1 cellular context compared by ENCODE assay signal in the genomic region with DNA sequence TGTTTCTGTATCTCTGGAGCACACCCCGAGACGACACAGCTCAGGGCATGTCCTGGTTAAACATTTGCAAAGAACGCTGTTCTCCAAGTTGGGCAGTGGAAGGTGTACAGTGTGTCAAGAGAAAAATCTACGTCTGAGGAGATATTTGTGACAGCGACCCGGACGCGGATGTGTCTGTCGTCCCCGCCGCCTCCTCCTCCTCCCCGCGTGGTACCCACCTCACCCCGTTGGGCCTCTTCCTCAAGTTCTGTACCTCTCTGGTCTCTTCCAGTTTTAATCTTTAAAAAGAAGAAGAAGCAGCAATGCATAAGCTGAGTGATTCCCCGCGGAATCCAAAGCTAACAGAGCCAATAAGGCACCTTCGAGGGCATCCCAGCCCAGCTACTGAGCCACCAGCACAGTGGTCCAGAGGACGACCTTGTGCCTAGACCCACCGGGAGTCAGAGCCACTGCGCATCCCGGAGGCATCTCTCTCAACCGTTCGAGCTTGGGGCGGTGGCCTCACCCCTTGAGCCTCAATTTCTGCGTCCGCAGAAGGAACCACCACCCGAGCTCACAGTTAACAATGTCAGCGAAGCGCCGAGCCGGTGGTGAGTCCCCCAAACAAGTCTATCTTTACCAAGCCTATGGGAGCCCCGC.
A peak's percentile ranks its signal among the peaks of the same experiment; 100 is the strongest.
TF ChIP-seq lines count a peak whose summit lies in the region.

No MANE protein-coding gene starts in this region.

TF ChIP-seq in K562, 482 proteins besides CTCF, POLR2A, EP300 and RAD21 (continued from another document):
- TF ChIP-seq, protein P1, sequence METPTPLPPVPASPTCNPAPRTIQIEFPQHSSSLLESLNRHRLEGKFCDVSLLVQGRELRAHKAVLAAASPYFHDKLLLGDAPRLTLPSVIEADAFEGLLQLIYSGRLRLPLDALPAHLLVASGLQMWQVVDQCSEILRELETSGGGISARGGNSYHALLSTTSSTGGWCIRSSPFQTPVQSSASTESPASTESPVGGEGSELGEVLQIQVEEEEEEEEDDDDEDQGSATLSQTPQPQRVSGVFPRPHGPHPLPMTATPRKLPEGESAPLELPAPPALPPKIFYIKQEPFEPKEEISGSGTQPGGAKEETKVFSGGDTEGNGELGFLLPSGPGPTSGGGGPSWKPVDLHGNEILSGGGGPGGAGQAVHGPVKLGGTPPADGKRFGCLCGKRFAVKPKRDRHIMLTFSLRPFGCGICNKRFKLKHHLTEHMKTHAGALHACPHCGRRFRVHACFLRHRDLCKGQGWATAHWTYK (CRISPR knock-in tag; IDR thresholded peaks at IDR 0.05), result 0 out of 2 replicates have a peak, but pooled peaks have one; percentile 71
- no peak for TF ChIP-seq SRSF3 (IDR thresholded peaks at IDR 0.05; ENCODE audit: insufficient read depth, low read length)
- TF ChIP-seq DMBX1 (CRISPR knock-in tag; IDR thresholded peaks at IDR 0.05; ENCODE audit: borderline replicate concordance), result 0 out of 2 replicates have a peak, but pooled peaks have one; percentile 21
- 0 out of 2 replicates have a peak, but pooled peaks have one; percentile 52 for TF ChIP-seq NBN (IDR thresholded peaks at IDR 0.05; ENCODE audit: low read depth)
- no peak for TF ChIP-seq RUNX1 (IDR thresholded peaks at IDR 0.05; ENCODE audit: low read depth)
- TF ChIP-seq GABPB1 (CRISPR knock-in tag; IDR thresholded peaks at IDR 0.05), result no peak
- TF ChIP-seq, protein P2, sequence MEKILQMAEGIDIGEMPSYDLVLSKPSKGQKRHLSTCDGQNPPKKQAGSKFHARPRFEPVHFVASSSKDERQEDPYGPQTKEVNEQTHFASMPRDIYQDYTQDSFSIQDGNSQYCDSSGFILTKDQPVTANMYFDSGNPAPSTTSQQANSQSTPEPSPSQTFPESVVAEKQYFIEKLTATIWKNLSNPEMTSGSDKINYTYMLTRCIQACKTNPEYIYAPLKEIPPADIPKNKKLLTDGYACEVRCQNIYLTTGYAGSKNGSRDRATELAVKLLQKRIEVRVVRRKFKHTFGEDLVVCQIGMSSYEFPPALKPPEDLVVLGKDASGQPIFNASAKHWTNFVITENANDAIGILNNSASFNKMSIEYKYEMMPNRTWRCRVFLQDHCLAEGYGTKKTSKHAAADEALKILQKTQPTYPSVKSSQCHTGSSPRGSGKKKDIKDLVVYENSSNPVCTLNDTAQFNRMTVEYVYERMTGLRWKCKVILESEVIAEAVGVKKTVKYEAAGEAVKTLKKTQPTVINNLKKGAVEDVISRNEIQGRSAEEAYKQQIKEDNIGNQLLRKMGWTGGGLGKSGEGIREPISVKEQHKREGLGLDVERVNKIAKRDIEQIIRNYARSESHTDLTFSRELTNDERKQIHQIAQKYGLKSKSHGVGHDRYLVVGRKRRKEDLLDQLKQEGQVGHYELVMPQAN (IDR thresholded peaks at IDR 0.05; ENCODE audit: borderline replicate concordance), result no peak
- TF ChIP-seq ZNF589 (CRISPR knock-in tag; IDR thresholded peaks at IDR 0.05; ENCODE audit: low read depth), result no peak
- no peak for TF ChIP-seq BHLHE40 (IDR thresholded peaks at IDR 0.05; ENCODE audit: low read length)
- no peak for TF ChIP-seq ZBED1 (IDR thresholded peaks at IDR 0.05)
- 0 out of 2 replicates have a peak, but pooled peaks have one; percentile 32 for TF ChIP-seq OTX1 (CRISPR knock-in tag; IDR thresholded peaks at IDR 0.05)
- TF ChIP-seq HMG20A (CRISPR knock-in tag; conservative IDR thresholded peaks at IDR 0.05), result 0 out of 2 replicates have a peak, but pooled peaks have one; percentile 20
- TF ChIP-seq CAMTA2 (CRISPR knock-in tag; conservative IDR thresholded peaks at IDR 0.05), result no peak
- TF ChIP-seq, protein P3, sequence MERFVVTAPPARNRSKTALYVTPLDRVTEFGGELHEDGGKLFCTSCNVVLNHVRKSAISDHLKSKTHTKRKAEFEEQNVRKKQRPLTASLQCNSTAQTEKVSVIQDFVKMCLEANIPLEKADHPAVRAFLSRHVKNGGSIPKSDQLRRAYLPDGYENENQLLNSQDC (CRISPR knock-in tag; IDR thresholded peaks at IDR 0.05), result 0 out of 2 replicates have a peak, but pooled peaks have one; percentile 75
- TF ChIP-seq, protein P4, sequence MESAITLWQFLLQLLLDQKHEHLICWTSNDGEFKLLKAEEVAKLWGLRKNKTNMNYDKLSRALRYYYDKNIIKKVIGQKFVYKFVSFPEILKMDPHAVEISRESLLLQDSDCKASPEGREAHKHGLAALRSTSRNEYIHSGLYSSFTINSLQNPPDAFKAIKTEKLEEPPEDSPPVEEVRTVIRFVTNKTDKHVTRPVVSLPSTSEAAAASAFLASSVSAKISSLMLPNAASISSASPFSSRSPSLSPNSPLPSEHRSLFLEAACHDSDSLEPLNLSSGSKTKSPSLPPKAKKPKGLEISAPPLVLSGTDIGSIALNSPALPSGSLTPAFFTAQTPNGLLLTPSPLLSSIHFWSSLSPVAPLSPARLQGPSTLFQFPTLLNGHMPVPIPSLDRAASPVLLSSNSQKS (CRISPR knock-in tag; IDR thresholded peaks at IDR 0.05), result 0 out of 2 replicates have a peak, but pooled peaks have one; percentile 49
- no peak for TF ChIP-seq ZNF77 (CRISPR knock-in tag; IDR thresholded peaks at IDR 0.05)
- TF ChIP-seq ZNF263 (CRISPR knock-in tag; IDR thresholded peaks at IDR 0.05; ENCODE audit: borderline replicate concordance), result peak; percentile 22; the same call in 1 of the 2 replicates
- 0 out of 2 replicates have a peak, but pooled peaks have one; percentile 32 for TF ChIP-seq SMARCE1 (IDR thresholded peaks at IDR 0.05)
- TF ChIP-seq TRIM28 (IDR thresholded peaks at IDR 0.05), result 0 out of 2 replicates have a peak, but pooled peaks have one; percentile 20
- TF ChIP-seq, protein P5, sequence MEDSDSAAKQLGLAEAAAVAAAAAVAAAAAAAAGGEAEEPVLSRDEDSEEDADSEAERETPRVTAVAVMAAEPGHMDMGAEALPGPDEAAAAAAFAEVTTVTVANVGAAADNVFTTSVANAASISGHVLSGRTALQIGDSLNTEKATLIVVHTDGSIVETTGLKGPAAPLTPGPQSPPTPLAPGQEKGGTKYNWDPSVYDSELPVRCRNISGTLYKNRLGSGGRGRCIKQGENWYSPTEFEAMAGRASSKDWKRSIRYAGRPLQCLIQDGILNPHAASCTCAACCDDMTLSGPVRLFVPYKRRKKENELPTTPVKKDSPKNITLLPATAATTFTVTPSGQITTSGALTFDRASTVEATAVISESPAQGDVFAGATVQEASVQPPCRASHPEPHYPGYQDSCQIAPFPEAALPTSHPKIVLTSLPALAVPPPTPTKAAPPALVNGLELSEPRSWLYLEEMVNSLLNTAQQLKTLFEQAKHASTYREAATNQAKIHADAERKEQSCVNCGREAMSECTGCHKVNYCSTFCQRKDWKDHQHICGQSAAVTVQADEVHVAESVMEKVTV (CRISPR knock-in tag; IDR thresholded peaks at IDR 0.05), result 0 out of 2 replicates have a peak, but pooled peaks have one; percentile 35
- TF ChIP-seq, protein P6, sequence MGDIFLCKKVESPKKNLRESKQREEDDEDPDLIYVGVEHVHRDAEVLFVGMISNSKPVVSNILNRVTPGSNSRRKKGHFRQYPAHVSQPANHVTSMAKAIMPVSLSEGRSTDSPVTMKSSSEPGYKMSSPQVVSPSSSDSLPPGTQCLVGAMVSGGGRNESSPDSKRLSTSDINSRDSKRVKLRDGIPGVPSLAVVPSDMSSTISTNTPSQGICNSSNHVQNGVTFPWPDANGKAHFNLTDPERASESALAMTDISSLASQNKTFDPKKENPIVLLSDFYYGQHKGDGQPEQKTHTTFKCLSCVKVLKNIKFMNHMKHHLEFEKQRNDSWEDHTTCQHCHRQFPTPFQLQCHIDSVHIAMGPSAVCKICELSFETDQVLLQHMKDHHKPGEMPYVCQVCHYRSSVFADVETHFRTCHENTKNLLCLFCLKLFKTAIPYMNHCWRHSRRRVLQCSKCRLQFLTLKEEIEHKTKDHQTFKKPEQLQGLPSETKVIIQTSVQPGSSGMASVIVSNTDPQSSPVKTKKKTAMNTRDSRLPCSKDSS (IDR thresholded peaks at IDR 0.05; ENCODE audit: low read depth, partially characterized antibody), result no peak
- 0 out of 2 replicates have a peak, but pooled peaks have one; percentile 19 for TF ChIP-seq MIER1 (IDR thresholded peaks at IDR 0.05; ENCODE audit: low read depth)
- no peak for TF ChIP-seq SMARCA4 (IDR thresholded peaks at IDR 0.05)
- no peak for TF ChIP-seq DNMT1 (IDR thresholded peaks at IDR 0.05)
- TF ChIP-seq ZNF785 (CRISPR knock-in tag; IDR thresholded peaks at IDR 0.05), result no peak
- no peak for TF ChIP-seq ZNF780A (CRISPR knock-in tag; IDR thresholded peaks at IDR 0.05)
- peak; percentile 83 for TF ChIP-seq ERF (CRISPR knock-in tag; IDR thresholded peaks at IDR 0.05)
- TF ChIP-seq BACH1 (tag; IDR thresholded peaks at IDR 0.05), result no peak
- TF ChIP-seq TOE1 (IDR thresholded peaks at IDR 0.05; ENCODE audit: borderline replicate concordance), result no peak
- TF ChIP-seq TOE1 (CRISPR knock-in tag; IDR thresholded peaks at IDR 0.05; ENCODE audit: borderline replicate concordance, low read depth), result no peak
- no peak; the same call in 1 of the 2 replicates for TF ChIP-seq ZNF324 (CRISPR knock-in tag; IDR thresholded peaks at IDR 0.05)
- no peak for TF ChIP-seq MBD2 (IDR thresholded peaks at IDR 0.05; ENCODE audit: borderline replicate concordance, low read depth)
- TF ChIP-seq, protein P7, sequence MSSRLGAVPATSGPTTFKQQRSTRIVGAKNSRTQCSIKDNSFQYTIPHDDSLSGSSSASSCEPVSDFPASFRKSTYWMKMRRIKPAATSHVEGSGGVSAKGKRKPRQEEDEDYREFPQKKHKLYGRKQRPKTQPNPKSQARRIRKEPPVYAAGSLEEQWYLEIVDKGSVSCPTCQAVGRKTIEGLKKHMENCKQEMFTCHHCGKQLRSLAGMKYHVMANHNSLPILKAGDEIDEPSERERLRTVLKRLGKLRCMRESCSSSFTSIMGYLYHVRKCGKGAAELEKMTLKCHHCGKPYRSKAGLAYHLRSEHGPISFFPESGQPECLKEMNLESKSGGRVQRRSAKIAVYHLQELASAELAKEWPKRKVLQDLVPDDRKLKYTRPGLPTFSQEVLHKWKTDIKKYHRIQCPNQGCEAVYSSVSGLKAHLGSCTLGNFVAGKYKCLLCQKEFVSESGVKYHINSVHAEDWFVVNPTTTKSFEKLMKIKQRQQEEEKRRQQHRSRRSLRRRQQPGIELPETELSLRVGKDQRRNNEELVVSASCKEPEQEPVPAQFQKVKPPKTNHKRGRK (tag; IDR thresholded peaks at IDR 0.05), result no peak
- no peak for TF ChIP-seq SMC3 (conservative IDR thresholded peaks at IDR 0.05; ENCODE audit: insufficient read depth, low read depth, low read length)
- TF ChIP-seq, protein P8, sequence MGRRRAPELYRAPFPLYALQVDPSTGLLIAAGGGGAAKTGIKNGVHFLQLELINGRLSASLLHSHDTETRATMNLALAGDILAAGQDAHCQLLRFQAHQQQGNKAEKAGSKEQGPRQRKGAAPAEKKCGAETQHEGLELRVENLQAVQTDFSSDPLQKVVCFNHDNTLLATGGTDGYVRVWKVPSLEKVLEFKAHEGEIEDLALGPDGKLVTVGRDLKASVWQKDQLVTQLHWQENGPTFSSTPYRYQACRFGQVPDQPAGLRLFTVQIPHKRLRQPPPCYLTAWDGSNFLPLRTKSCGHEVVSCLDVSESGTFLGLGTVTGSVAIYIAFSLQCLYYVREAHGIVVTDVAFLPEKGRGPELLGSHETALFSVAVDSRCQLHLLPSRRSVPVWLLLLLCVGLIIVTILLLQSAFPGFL (CRISPR knock-in tag; IDR thresholded peaks at IDR 0.05), result no peak
- TF ChIP-seq FOXM1 (IDR thresholded peaks at IDR 0.05; ENCODE audit: low read depth), result no peak
- TF ChIP-seq FOXM1 (CRISPR knock-in tag; IDR thresholded peaks at IDR 0.05; ENCODE audit: low read depth), result no peak
- 0 out of 2 replicates have a peak, but pooled peaks have one; percentile 74 for TF ChIP-seq ZNF224 (CRISPR knock-in tag; IDR thresholded peaks at IDR 0.05)
- TF ChIP-seq NCOA1 (IDR thresholded peaks at IDR 0.05; ENCODE audit: low read depth), result peak; percentile 26; the same call in 1 of the 2 replicates
- 0 out of 2 replicates have a peak, but pooled peaks have one; percentile 14 for TF ChIP-seq ZNF583 (CRISPR knock-in tag; IDR thresholded peaks at IDR 0.05)
- TF ChIP-seq FUS (optimal IDR thresholded peaks at IDR 0.05; ENCODE audit: low read depth, low read length), result no peak
- TF ChIP-seq, protein P9, sequence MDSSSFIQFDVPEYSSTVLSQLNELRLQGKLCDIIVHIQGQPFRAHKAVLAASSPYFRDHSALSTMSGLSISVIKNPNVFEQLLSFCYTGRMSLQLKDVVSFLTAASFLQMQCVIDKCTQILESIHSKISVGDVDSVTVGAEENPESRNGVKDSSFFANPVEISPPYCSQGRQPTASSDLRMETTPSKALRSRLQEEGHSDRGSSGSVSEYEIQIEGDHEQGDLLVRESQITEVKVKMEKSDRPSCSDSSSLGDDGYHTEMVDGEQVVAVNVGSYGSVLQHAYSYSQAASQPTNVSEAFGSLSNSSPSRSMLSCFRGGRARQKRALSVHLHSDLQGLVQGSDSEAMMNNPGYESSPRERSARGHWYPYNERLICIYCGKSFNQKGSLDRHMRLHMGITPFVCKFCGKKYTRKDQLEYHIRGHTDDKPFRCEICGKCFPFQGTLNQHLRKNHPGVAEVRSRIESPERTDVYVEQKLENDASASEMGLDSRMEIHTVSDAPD (CRISPR knock-in tag; IDR thresholded peaks at IDR 0.05), result no peak
- no peak for TF ChIP-seq NR4A1 (CRISPR knock-in tag; IDR thresholded peaks at IDR 0.05)
- no peak for TF ChIP-seq NR4A1 (tag; IDR thresholded peaks at IDR 0.05)
